Comparison of ENCODE assay signal across 19 cellular contexts in genomic region chr2:118098307-118098706, GRCh38. TPM values are rescaled to one million over a fixed set of nuclear protein-coding genes. Genes with fewer than 3 reads are reported as not detected.
DNase-seq lines count a peak whose midpoint lies in the region; ATAC-seq and TF ChIP-seq lines count a peak whose summit lies in the region.
"Had no signal": no experiment of that assay in that cellular context is flagged by ENCODE, and none has a peak within 500 bp of the region (broad histone marks: within the 10 kb centered on the region; RNA-seq: fewer than 3 reads in every experiment).

No MANE protein-coding gene starts in this region.

- TF ChIP-seq POLR2A in spleen (IDR thresholded peaks at IDR 0.05) = no peak

- peaks cover 34% of the 10 kb centered on the region for H3K36me3 Mint-ChIP-seq in T-helper 1 cell treated with Interleukin-12 subunit alpha and Interleukin-12 subunit beta and Interleukin-4 antibody, amounts not matched to agents 30 μg/mL and 1 μg/mL, for 36 hours (ENCODE audit: low read depth)
- peaks cover 64% of the 10 kb centered on the region for H3K36me3 Mint-ChIP-seq in activated T-helper 2 cell treated with anti-CD3 and anti-CD28 coated beads, Interferon-gamma antibody, Interleukin-2, Interleukin-4, amounts not matched to agents 10 μg/mL and 5 μg/mL and 100 μg/mL, durations not matched to agents 14 hours and 24 hours and 36 hours (ENCODE audit: low read depth)

- H3K27ac Mint-ChIP-seq in T-helper 1 cell treated with Interleukin-12 subunit alpha and Interleukin-12 subunit beta and Interleukin-4 antibody, amounts not matched to agents 30 μg/mL and 1 μg/mL, for 36 hours = peak overlapping the region; percentile 5
- peak overlapping the region; percentile 25 for H3K27ac Mint-ChIP-seq in activated T-helper 2 cell treated with anti-CD3 and anti-CD28 coated beads, Interferon-gamma antibody, Interleukin-2, Interleukin-4, amounts not matched to agents 10 μg/mL and 5 μg/mL and 100 μg/mL, durations not matched to agents 14 hours and 24 hours and 36 hours
- H3K27ac Mint-ChIP-seq: CD4-positive, alpha-beta T cell; HFFc6 had no signal

- H3K9me3 ChIP-seq in PC-3 (ENCODE audit: low read length) = no peaks in the 10 kb centered on the region
- H3K9me3 ChIP-seq in spleen = no peaks in the 10 kb centered on the region
- H3K9me3 ChIP-seq: Caco-2 had no signal

- WGBS in spleen, 5 donors = 42 to 79% (median 58%) methylated on average over 1 of the region's 1 CpG

- H3K27me3 Mint-ChIP-seq in T-helper 1 cell treated with Interleukin-12 subunit alpha and Interleukin-12 subunit beta and Interleukin-4 antibody, amounts not matched to agents 30 μg/mL and 1 μg/mL, for 36 hours (ENCODE audit: low read depth) = no peaks in the 10 kb centered on the region
- no peaks in the 10 kb centered on the region for H3K27me3 Mint-ChIP-seq in activated T-helper 2 cell treated with anti-CD3 and anti-CD28 coated beads, Interferon-gamma antibody, Interleukin-2, Interleukin-4, amounts not matched to agents 10 μg/mL and 5 μg/mL and 100 μg/mL, durations not matched to agents 14 hours and 24 hours and 36 hours (ENCODE audit: low read depth)
- H3K27me3 Mint-ChIP-seq: CD4-positive, alpha-beta T cell had no signal

- H3K36me3 ChIP-seq in PC-3 (ENCODE audit: low read depth, low read length) = peaks cover 10% of the 10 kb centered on the region
- peaks cover 0 to 69% (median 17%) of the 10 kb centered on the region in 6 donors for H3K36me3 ChIP-seq in spleen

- H4K20me1 ChIP-seq in PC-3 (ENCODE audit: low read length) = peaks cover 5% of the 10 kb centered on the region; the same call in 1 of the 2 replicates

- H3K4me1 ChIP-seq in PC-3 (ENCODE audit: insufficient read depth, low read length) = peaks cover 14% of the 10 kb centered on the region
- peaks cover 4 to 76% (median 40%) of the 10 kb centered on the region in 6 donors for H3K4me1 ChIP-seq in spleen
- H3K4me1 ChIP-seq: Caco-2 had no signal

- H3F3A ChIP-seq in PC-3 (ENCODE audit: low read length, unreplicated experiment) = no peaks in the 10 kb centered on the region

- H3K4me1 Mint-ChIP-seq in T-helper 1 cell treated with Interleukin-12 subunit alpha and Interleukin-12 subunit beta and Interleukin-4 antibody, amounts not matched to agents 30 μg/mL and 1 μg/mL, for 36 hours (ENCODE audit: low read depth) = peaks cover 34% of the 10 kb centered on the region
- H3K4me1 Mint-ChIP-seq in activated T-helper 2 cell treated with anti-CD3 and anti-CD28 coated beads, Interferon-gamma antibody, Interleukin-2, Interleukin-4, amounts not matched to agents 10 μg/mL and 5 μg/mL and 100 μg/mL, durations not matched to agents 14 hours and 24 hours and 36 hours (ENCODE audit: low read depth) = peaks cover 33% of the 10 kb centered on the region

- no peak overlapping the region for H3K4me3 Mint-ChIP-seq in T-helper 1 cell treated with Interleukin-12 subunit alpha and Interleukin-12 subunit beta and Interleukin-4 antibody, amounts not matched to agents 30 μg/mL and 1 μg/mL, for 36 hours
- H3K4me3 Mint-ChIP-seq in activated T-helper 2 cell treated with anti-CD3 and anti-CD28 coated beads, Interferon-gamma antibody, Interleukin-2, Interleukin-4, amounts not matched to agents 10 μg/mL and 5 μg/mL and 100 μg/mL, durations not matched to agents 14 hours and 24 hours and 36 hours (ENCODE audit: low read depth) = no peak overlapping the region
- H3K4me3 Mint-ChIP-seq: CD4-positive, alpha-beta T cell; HFFc6 had no signal

- H3K9me3 Mint-ChIP-seq in T-helper 1 cell treated with Interleukin-12 subunit alpha and Interleukin-12 subunit beta and Interleukin-4 antibody, amounts not matched to agents 30 μg/mL and 1 μg/mL, for 36 hours = no peaks in the 10 kb centered on the region
- H3K9me3 Mint-ChIP-seq in activated T-helper 2 cell treated with anti-CD3 and anti-CD28 coated beads, Interferon-gamma antibody, Interleukin-2, Interleukin-4, amounts not matched to agents 10 μg/mL and 5 μg/mL and 100 μg/mL, durations not matched to agents 14 hours and 24 hours and 36 hours = no peaks in the 10 kb centered on the region
- H3K9me3 Mint-ChIP-seq: CD4-positive, alpha-beta T cell; HFFc6 had no signal

- H3K27me3 ChIP-seq in PC-3 (ENCODE audit: low read length) (no peaks in the 10 kb centered on the region), spleen (replicated peaks in 1 of 7) (no peaks in the 10 kb centered on the region)

- CTCF ChIA-PET in PC-3 (lab: Charles Lee) = no interaction called here

- H3K9ac ChIP-seq in PC-3 (ENCODE audit: low read length) = no peak overlapping the region

- TF ChIP-seq CTCF in PC-3 (conservative IDR thresholded peaks at IDR 0.05; ENCODE audit: low read depth, low read length) = no peak
- no peak for TF ChIP-seq CTCF in spleen (IDR thresholded peaks at IDR 0.05 in 8 of 11, conservative IDR thresholded peaks at IDR 0.05 in 3 of 11)

- H3K79me2 ChIP-seq in PC-3 (ENCODE audit: low read length) = peaks cover 25% of the 10 kb centered on the region

- ATAC-seq in PC-3 (no peak), HG03521 (IDR thresholded peaks at IDR 0.05; ENCODE audit: unreplicated experiment) (no peak)

- no peak overlapping the region for H3K4me2 ChIP-seq in PC-3 (ENCODE audit: low read length)

- peak overlapping the region; percentile 13 for H3K27ac ChIP-seq in PC-3 (ENCODE audit: low read length)
- peak overlapping the region in 7 of 8 donors; percentile 26 to 67 (median 63) for H3K27ac ChIP-seq in spleen
- H3K27ac ChIP-seq: 22Rv1, RWPE1 had no signal

- no TSS peak for BruUV-seq in PC-3 (replicated peaks; lab: Mats Ljungman, UMichigan)

- no peak overlapping the region for H2AFZ ChIP-seq in PC-3 (ENCODE audit: low read length)

- no peak for DNase-seq in T-helper 1 cell
- no peak for DNase-seq in PC-3
- DNase-seq in activated T-helper 2 cell treated with anti-CD3 and anti-CD28 coated beads, Interferon-gamma antibody, Interleukin-2, Interleukin-4, amounts not matched to agents 10 μg/mL and 5 μg/mL and 100 μg/mL, durations not matched to agents 14 hours and 24 hours and 36 hours (ENCODE audit: low spot score) = no peak
- DNase-seq in spleen = no peak
- no peak for DNase-seq in foreskin melanocyte
- DNase-seq in OCI-M2 (lab: John Stamatoyannopoulos, UW; ENCODE audit: unreplicated experiment) = no peak
- DNase-seq: Caco-2; CD4-positive, alpha-beta T cell; H7; HFFc6; NCI-H1105 treated with DMSO at 0.1 percent for 48 hours; NCI-H1694; NCI-H2081 treated with DMSO at 0.1 percent for 48 hours; NK-92 treated with Interleukin-12 subunit alpha and Interleukin-12 subunit beta, amount 100 ng/mL, for 24 hours had no signal

- intact Hi-C loops in PC-3 (cut with micrococcal nuclease) = no loop called here
- intact Hi-C loops in activated T-helper 2 cell treated with anti-CD3 and anti-CD28 coated beads, Interferon-gamma antibody, Interleukin-2, Interleukin-4, amounts not matched to agents 10 μg/mL and 5 μg/mL and 100 μg/mL, durations not matched to agents 14 hours and 24 hours and 36 hours (cut with micrococcal nuclease) = no loop called here
- intact Hi-C loops in spleen (cut with DNase I; ENCODE audit: low total_unique reads) = no loop called here

- POLR2A ChIA-PET in PC-3 (lab: Charles Lee; ENCODE audit: unreplicated experiment) = no interaction called here

- H3K4me3 ChIP-seq in PC-3 (ENCODE audit: low read length) = no peak overlapping the region
- no peak overlapping the region for H3K4me3 ChIP-seq in spleen
- H3K4me3 ChIP-seq: K562 had no signal

- no peaks in the 10 kb centered on the region for H3K9me2 ChIP-seq in PC-3 (replicated peaks; ENCODE audit: low read length)

RNA-seq across cellular contexts. Expression of gene INSIG2, which starts 10.0 kb away (rescaled TPM):
- total RNA-seq in PC-3 (2014; rRNA removed) (7.4 and 8.5 TPM in 2 replicates), spleen (10 to 100 TPM; 23.9 to 42.7 (median 33.7) TPM)
- 48.4 and 51.6 TPM in 2 replicates for total RNA-seq in activated T-helper 2 cell treated with anti-CD3 and anti-CD28 coated beads, Interferon-gamma antibody, Interleukin-2, Interleukin-4, amounts not matched to agents 10 μg/mL and 5 μg/mL and 100 μg/mL, durations not matched to agents 14 hours and 24 hours and 36 hours
- polyA plus RNA-seq in spleen = 10 to 100 TPM; 11.5 to 15.4 (median 12.3) TPM
